In genomic region chr1:2545754-2546514, GRCh38 we compare ENCODE assay signal across 8 cellular contexts. TPM values are rescaled to one million over a fixed set of nuclear protein-coding genes. Genes with fewer than 3 reads are reported as not detected.
DNase-seq lines count a peak whose midpoint lies in the region; ATAC-seq and TF ChIP-seq lines count a peak whose summit lies in the region.

No MANE protein-coding gene starts in this region.

- no peaks in the 10 kb centered on the region for H3K9me3 ChIP-seq in HCT116 (ENCODE audit: control insufficient read depth in 1 of 2, insufficient read depth in 1 of 2, low read depth in 1 of 2, low read length in 2 of 2)

- peak overlapping the region; percentile 97 for H3K4me2 ChIP-seq in HCT116 (ENCODE audit: low read length)

- H2AFZ ChIP-seq in HCT116 (ENCODE audit: low read depth, low read length, poor library complexity, severe bottlenecking), result no peak overlapping the region

- no peaks in the 10 kb centered on the region for H3K27me3 ChIP-seq in HCT116 (ENCODE audit: insufficient read depth, low read length)

- H3K4me1 ChIP-seq in HCT116 (ENCODE audit: control insufficient read depth in 1 of 2, insufficient read depth in 2 of 2, low read length in 2 of 2), result peaks cover 24 to 51% of the 10 kb centered on the region in 2 experiments

- DNase-seq in GDM1 (lab: John Stamatoyannopoulos, UW) (peak; percentile 84), HCT116 (ENCODE audit: low read depth, low spot score) (peak; percentile 82), NCI-H1048 (lab: John Stamatoyannopoulos, UW) (peak; percentile 78), T-helper 1 cell (peak; percentile 86 to 93 (median 87)), amniotic stem cell (lab: John Stamatoyannopoulos, UW) (peak; percentile 22), left ventricle myocardium superior (peak; percentile 94), retinal pigment epithelial cell (ENCODE audit: low read depth) (peak; percentile 82), NCI-H446 (lab: John Stamatoyannopoulos, UW) (no peak)

- TF ChIP-seq CTCF in HCT116 (IDR thresholded peaks at IDR 0.05 in 2 of 3, conservative IDR thresholded peaks at IDR 0.05 in 1 of 3; ENCODE audit: borderline replicate concordance in 1 of 3, insufficient read depth in 1 of 3, low read depth in 2 of 3, low read length in 2 of 3), result no peak
- no peak for TF ChIP-seq CTCF in retinal pigment epithelial cell (conservative IDR thresholded peaks at IDR 0.05; ENCODE audit: low read depth, low read length)

- H3K9ac ChIP-seq in HCT116 (ENCODE audit: low read length), result peak overlapping the region; percentile 82

- RAD21 ChIA-PET in HCT116 (lab: Charles Lee; ENCODE audit: low non-redundant PET in 1 of 2, low total read pairs in 2 of 2, uncharacterized antibody in 2 of 2, unreplicated experiment in 2 of 2), result interaction anchor here (0.7 to 1.2 kb wide), 6 partner anchors 16 to 351 kb away, joined by 3 to 5 read pairs (median 4); partner anchors contain the start of genes PANK4 (in 2 of the 2), FAAP20 (in 1 of the 2) and PRXL2B (in 1 of the 2)

- H3K9me2 ChIP-seq in HCT116 (ENCODE audit: insufficient read depth), result no peaks in the 10 kb centered on the region

- intact Hi-C loops in HCT116 (cut with micrococcal nuclease), result loop anchor here (2.0 kb wide), 1 partner anchor 97 kb away; no protein-coding TSS in a partner anchor
- intact Hi-C loops in left ventricle myocardium superior (cut with micrococcal nuclease), result no loop called here

- ATAC-seq in HCT116 (peak; percentile 75), left ventricle myocardium superior (peak; percentile 72)

- H3K36me3 ChIP-seq in HCT116 (ENCODE audit: control insufficient read depth in 1 of 2, insufficient read depth in 2 of 2, low read length in 2 of 2), result no peaks in the 10 kb centered on the region

- no peaks in the 10 kb centered on the region for H4K20me1 ChIP-seq in HCT116 (ENCODE audit: insufficient read depth)

- no peaks in the 10 kb centered on the region for H3K79me2 ChIP-seq in HCT116 (ENCODE audit: insufficient read depth, low read length)

- no peak for TF ChIP-seq RAD21 in HCT116 (IDR thresholded peaks at IDR 0.05; ENCODE audit: low read depth)

- peak; percentile 69 for TF ChIP-seq POLR2A in HCT116 (IDR thresholded peaks at IDR 0.05; ENCODE audit: borderline replicate concordance, extremely low read depth, insufficient read depth, insufficient read length)

- H3K4me3 ChIP-seq in HCT116 (replicated peaks in 1 of 2; ENCODE audit: low read depth in 1 of 2, low read length in 2 of 2) (peak overlapping the region; percentile 66 to 70), retinal pigment epithelial cell (ENCODE audit: low read length) (peak overlapping the region; percentile 53)

- peak overlapping the region; percentile 93 for H3K27ac ChIP-seq in HCT116 (ENCODE audit: low read depth, low read length)

- POLR2A ChIA-PET in HCT116 (lab: Charles Lee), result interaction anchor here (0.6 to 1.6 kb wide), 8 partner anchors 11 to 347 kb away, joined by 3 to 13 read pairs (median 3); partner anchors contain the start of genes PANK4 and PEX10

- no TSS peak for BruUV-seq in HCT116 (replicated peaks; lab: Mats Ljungman, UMichigan)

- CTCF ChIA-PET in HCT116 (lab: Charles Lee), result interaction anchor here (0.9 to 2.4 kb wide), 6 partner anchors 11 to 351 kb away, joined by 3 to 13 read pairs (median 6); partner anchors contain the start of genes FAAP20, PANK4 and PRXL2B

TF ChIP-seq in HCT116, 20 proteins besides CTCF, POLR2A, EP300 and RAD21:
- TF ChIP-seq POLR2AphosphoS5 (IDR thresholded peaks at IDR 0.05; ENCODE audit: low read depth, low read length), result peak; percentile 91
- no peak for TF ChIP-seq TCF7L2 (IDR thresholded peaks at IDR 0.05; ENCODE audit: borderline replicate concordance, extremely low read depth, insufficient read depth, insufficient read length)
- TF ChIP-seq ZBTB33 (IDR thresholded peaks at IDR 0.05; ENCODE audit: extremely low read depth, insufficient replicate concordance, low read length), result peak; percentile 24

RNA-seq across cellular contexts. Expression of gene TNFRSF14, which starts 10.2 kb away (rescaled TPM):
- total RNA-seq in HCT116 (2021; ENCODE audit: unreplicated experiment) (0.66 TPM), left ventricle myocardium superior (16.0 TPM)
- 0.20 TPM in 1 of 2 replicates, not detected in the other for polyA plus RNA-seq in HCT116 (2012)

RNA-seq across cellular contexts. Expression of gene HES5, which starts 15.9 kb away (rescaled TPM):
- not detected for total RNA-seq in HCT116 (2021; ENCODE audit: unreplicated experiment)
- not detected in 2 replicates for polyA plus RNA-seq in HCT116 (2012)
- 1.7 TPM for total RNA-seq in left ventricle myocardium superior

RNA-seq across cellular contexts. Expression of gene PANK4, which starts 19.5 kb away (rescaled TPM):
- total RNA-seq in HCT116 (2021; ENCODE audit: unreplicated experiment) (38.5 TPM), left ventricle myocardium superior (50.2 TPM)
- 21.0 and 25.6 TPM in 2 replicates for polyA plus RNA-seq in HCT116 (2012)

RNA-seq across cellular contexts. Expression of gene PRXL2B, which starts 40.6 kb away (rescaled TPM):
- 32.2 TPM for total RNA-seq in HCT116 (2021; ENCODE audit: unreplicated experiment)
- polyA plus RNA-seq in HCT116 (2012), result 17.5 and 17.8 TPM in 2 replicates
- 11.2 TPM for total RNA-seq in left ventricle myocardium superior

Comparison
In these comparisons a context has a peak if more than half of its experiments do, and no peak if none do; other contexts are left out.
1. DNase-seq: peak in GDM1 (single experiment), HCT116 (single experiment), NCI-H1048 (single experiment), T-helper 1 cell (5 of 5), amniotic stem cell (single experiment), left ventricle myocardium superior (single experiment) and retinal pigment epithelial cell (single experiment); none in NCI-H446 (0 of 2).
2. RNA of gene TNFRSF14, which starts 10.2 kb away (total RNA-seq): 16.0 TPM in left ventricle myocardium superior (single experiment); 0.66 TPM in HCT116 (single experiment); every median in the first group is over 10 times any median in the second.